Comparison of ENCODE assay signal across 24 cellular contexts in the genomic region with DNA sequence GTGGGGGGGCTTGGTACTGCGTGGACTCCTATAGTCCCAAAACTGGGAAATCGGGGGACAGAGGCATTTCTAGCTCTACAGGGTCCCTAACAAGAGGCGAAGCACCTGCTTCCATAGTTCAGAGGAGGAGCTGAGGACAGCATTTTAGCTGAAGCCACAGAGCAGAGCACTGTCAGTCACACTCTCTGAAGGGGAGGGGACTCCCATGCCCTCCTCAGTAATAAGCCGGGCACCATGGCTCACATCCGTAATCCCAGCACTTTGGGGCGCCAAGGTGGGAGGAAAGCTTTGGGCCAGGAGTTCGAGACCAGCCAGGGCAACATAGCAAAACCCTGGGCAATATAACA. TPM values are rescaled to one million over a fixed set of nuclear protein-coding genes. Genes with fewer than 3 reads are reported as not detected.
DNase-seq lines count a peak whose midpoint lies in the region; ATAC-seq, FAIRE-seq and TF ChIP-seq lines count a peak whose summit lies in the region.
"Had no signal": no experiment of that assay in that cellular context is flagged by ENCODE, and none has a peak within 500 bp of the region (broad histone marks: within the 10 kb centered on the region; RNA-seq: fewer than 3 reads in every experiment).

No MANE protein-coding gene starts in this region.

- H3K27ac Mint-ChIP-seq in astrocyte (ENCODE audit: unreplicated experiment) = peak overlapping the region; percentile 34
- no peak overlapping the region for H3K27ac Mint-ChIP-seq in naive thymus-derived CD8-positive, alpha-beta T cell
- H3K27ac Mint-ChIP-seq: activated naive CD4-positive, alpha-beta T cell treated with anti-CD3 and anti-CD28 coated beads for 36 hours had no signal

- no peaks in the 10 kb centered on the region for H3K9me3 Mint-ChIP-seq in astrocyte (ENCODE audit: unreplicated experiment)
- H3K9me3 Mint-ChIP-seq in naive thymus-derived CD8-positive, alpha-beta T cell = no peaks in the 10 kb centered on the region
- H3K9me3 Mint-ChIP-seq: activated naive CD4-positive, alpha-beta T cell treated with anti-CD3 and anti-CD28 coated beads for 36 hours had no signal

- H3K27me3 ChIP-seq in KMS-11 (ENCODE audit: insufficient read depth, low read depth) (peaks cover 74% of the 10 kb centered on the region), astrocyte (ENCODE audit: insufficient read depth, low read length) (peaks cover 45% of the 10 kb centered on the region)

- POLR2A ChIA-PET in naive thymus-derived CD8-positive, alpha-beta T cell (lab: Charles Lee) = interaction anchor here (0.8 kb wide), 1 partner anchor 87 kb away, joined by 6 read pairs; no protein-coding TSS in a partner anchor

- no peak for TF ChIP-seq CTCF in KMS-11 (conservative IDR thresholded peaks at IDR 0.05; ENCODE audit: low read depth, low read length)
- no peak for TF ChIP-seq CTCF in astrocyte (IDR thresholded peaks at IDR 0.05; ENCODE audit: insufficient read depth, low read depth, low read length)

- peaks cover 47% of the 10 kb centered on the region for H3K27me3 Mint-ChIP-seq in astrocyte (ENCODE audit: low read depth, unreplicated experiment)
- H3K27me3 Mint-ChIP-seq in naive thymus-derived CD8-positive, alpha-beta T cell = peaks cover 16 to 67% (median 44%) of the 10 kb centered on the region in 5 donors

- H3K4me1 Mint-ChIP-seq in astrocyte (ENCODE audit: low read depth, unreplicated experiment) = peaks cover 1% of the 10 kb centered on the region
- peaks cover 5 to 18% (median 13%) of the 10 kb centered on the region in 4 donors for H3K4me1 Mint-ChIP-seq in naive thymus-derived CD8-positive, alpha-beta T cell

- no peak overlapping the region for H3K4me3 ChIP-seq in KMS-11 (IDR thresholded peaks at IDR 0.05; ENCODE audit: insufficient read depth, low read depth, low read length)
- no peak overlapping the region for H3K4me3 ChIP-seq in astrocyte (ENCODE audit: insufficient read depth, low read depth, low read length)
- H3K4me3 ChIP-seq: gastrocnemius medialis, tibial artery had no signal

- H3K36me3 Mint-ChIP-seq in astrocyte (ENCODE audit: low read depth, unreplicated experiment) = no peaks in the 10 kb centered on the region
- H3K36me3 Mint-ChIP-seq in naive thymus-derived CD8-positive, alpha-beta T cell = no peaks in the 10 kb centered on the region

- peak overlapping the region; percentile 34; the same call in 1 of the 2 replicates for H2AFZ ChIP-seq in KMS-11 (ENCODE audit: low read depth)
- no peak overlapping the region for H2AFZ ChIP-seq in astrocyte (ENCODE audit: low read depth, low read length)

- DNase-seq in NCI-H1417 (lab: John Stamatoyannopoulos, UW) = peak in 2 of 3 experiments; percentile 45 to 75
- no peak for DNase-seq in NCI-H1417 treated with DMSO at 0.1 percent for 48 hours (lab: John Stamatoyannopoulos, UW)
- DNase-seq in astrocyte (ENCODE audit: low read depth) = no peak
- DNase-seq in naive thymus-derived CD8-positive, alpha-beta T cell = no peak
- DNase-seq in NCI-H526 treated with DMSO at 0.1 percent for 48 hours (lab: John Stamatoyannopoulos, UW) = no peak
- no peak for DNase-seq in stimulated activated CD4-positive, alpha-beta T cell treated with anti-CD3 and anti-CD28 coated beads, Interleukin-4, amount 100 ng/mL, for 4 hours
- DNase-seq in activated naive CD4-positive, alpha-beta T cell (lab: John Stamatoyannopoulos, UW) = no peak
- DNase-seq: activated CD4-positive, alpha-beta T cell treated with anti-CD3 and anti-CD28 coated beads, Interleukin-2, amount 50 U/mL, for 4 hours; activated naive CD4-positive, alpha-beta T cell treated with anti-CD3 and anti-CD28 coated beads for 36 hours; activated T-cell treated with anti-CD3 and anti-CD28 coated beads for 4 hours; C1 segment of cervical spinal cord; DMS79 treated with DMSO at 0.1 percent for 48 hours; gastrocnemius medialis; HCEC 1CT; Kasumi-1; naive thymus-derived CD4-positive, alpha-beta T cell; NCI-H446 treated with DMSO at 0.1 percent for 48 hours; stimulated activated CD4-positive, alpha-beta T cell treated with anti-CD3 and anti-CD28 coated beads, Interleukin-12 subunit alpha, Interleukin-12 subunit beta, amount 100 ng/mL, for 4 hours; stimulated activated naive CD4-positive, alpha-beta T cell; tibial artery had no signal

- H3K9me3 ChIP-seq in astrocyte (ENCODE audit: insufficient read depth, low read depth, low read length) = no peaks in the 10 kb centered on the region
- H3K9me3 ChIP-seq: gastrocnemius medialis, tibial artery had no signal

- no peaks in the 10 kb centered on the region for H3K79me2 ChIP-seq in KMS-11 (ENCODE audit: insufficient read depth, low read depth)
- no peaks in the 10 kb centered on the region for H3K79me2 ChIP-seq in astrocyte (ENCODE audit: insufficient read depth, low read length)

- no peak for FAIRE-seq in astrocyte (lab: Jason Lieb, UNC)
- FAIRE-seq: A204.1 had no signal

- no peak overlapping the region for H3K4me3 Mint-ChIP-seq in astrocyte (ENCODE audit: unreplicated experiment)
- peak overlapping the region in 1 of 10 donors; percentile 33 for H3K4me3 Mint-ChIP-seq in naive thymus-derived CD8-positive, alpha-beta T cell
- H3K4me3 Mint-ChIP-seq: activated naive CD4-positive, alpha-beta T cell treated with anti-CD3 and anti-CD28 coated beads for 36 hours had no signal

- peaks cover 11% of the 10 kb centered on the region for H3K4me1 ChIP-seq in KMS-11 (ENCODE audit: low read depth, poor library complexity, severe bottlenecking)
- H3K4me1 ChIP-seq in astrocyte (ENCODE audit: insufficient read depth, low read length) = peaks cover 8% of the 10 kb centered on the region

- H3K9ac ChIP-seq in KMS-11 (no peak overlapping the region), astrocyte (ENCODE audit: low read length) (no peak overlapping the region)

- H3K4me2 ChIP-seq in KMS-11 (peak overlapping the region; percentile 54; the same call in 1 of the 2 replicates), astrocyte (ENCODE audit: low read length) (no peak overlapping the region)

- no peaks in the 10 kb centered on the region for H3K36me3 ChIP-seq in KMS-11 (ENCODE audit: insufficient read depth)
- H3K36me3 ChIP-seq in astrocyte (ENCODE audit: insufficient read depth, low read length) = no peaks in the 10 kb centered on the region
- H3K36me3 ChIP-seq: gastrocnemius medialis, tibial artery had no signal

- peak; percentile 33 to 44 for ATAC-seq in naive thymus-derived CD8-positive, alpha-beta T cell
- ATAC-seq: gastrocnemius medialis; naive thymus-derived CD4-positive, alpha-beta T cell had no signal

- H4K20me1 ChIP-seq in KMS-11 (ENCODE audit: insufficient read depth) (no peaks in the 10 kb centered on the region), astrocyte (ENCODE audit: insufficient read depth, low read length) (peaks cover 5% of the 10 kb centered on the region)

- H3K27ac ChIP-seq in KMS-11 (no peak overlapping the region), astrocyte (ENCODE audit: low read depth, low read length) (no peak overlapping the region)
- H3K27ac ChIP-seq: epithelial cell of prostate, gastrocnemius medialis, tibial artery had no signal

RNA-seq across cellular contexts. Expression of a gene that starts 3.8 kb away (rescaled TPM):
- 2.5 and 3.6 TPM in 2 replicates for total RNA-seq in astrocyte
- total RNA-seq in naive thymus-derived CD8-positive, alpha-beta T cell = 1 to 10 TPM in 1 of 2 experiments, under 1 TPM in 1; 0.62 to 1.1 TPM
- under 1 TPM; 0.16 to 0.60 (median 0.22) TPM for polyA plus RNA-seq in naive thymus-derived CD8-positive, alpha-beta T cell
- total RNA-seq: lung microvascular endothelial cell had no signal

RNA-seq across cellular contexts. Expression of a gene that starts 25.0 kb away (rescaled TPM):
- 36.5 and 39.9 TPM in 2 replicates for total RNA-seq in astrocyte
- 10 to 100 TPM; 30.1 to 31.7 TPM for total RNA-seq in naive thymus-derived CD8-positive, alpha-beta T cell
- 100 to 1,000 TPM; 118 to 154 (median 144) TPM for polyA plus RNA-seq in naive thymus-derived CD8-positive, alpha-beta T cell

Comparison
In these comparisons a context has a peak if more than half of its experiments do, and no peak if none do; other contexts are left out.
1. DNase-seq: peak in NCI-H1417 (2 of 3); none in NCI-H1417 treated with DMSO at 0.1 percent for 48 hours (single experiment), astrocyte (single experiment), naive thymus-derived CD8-positive, alpha-beta T cell (0 of 10), NCI-H526 treated with DMSO at 0.1 percent for 48 hours (single experiment), stimulated activated CD4-positive, alpha-beta T cell treated with anti-CD3 and anti-CD28 coated beads, Interleukin-4, amount 100 ng/mL, for 4 hours (0 of 2) and activated naive CD4-positive, alpha-beta T cell (0 of 4).